In genomic region chr5:42811591-42812392, GRCh38 we compare ENCODE assay signal across 1 cellular context.
TF ChIP-seq lines count a peak whose summit lies in the region.

SELENOP (minus strand) TSS chr5:42811892; CDS start chr5:42808353, 3,539 bp downstream.

TF ChIP-seq in K562, 482 proteins besides CTCF, POLR2A, EP300 and RAD21 (continued from another document and continues in another):
- TF ChIP-seq ZNF518B (CRISPR knock-in tag; IDR thresholded peaks at IDR 0.05) (no peak), CHAMP1 (IDR thresholded peaks at IDR 0.05) (no peak), RNF2 (IDR thresholded peaks at IDR 0.05) (no peak), ELF1 (tag; IDR thresholded peaks at IDR 0.05) (no peak), HNRNPH1 (optimal IDR thresholded peaks at IDR 0.05; ENCODE audit: low read depth, low read length) (no peak), ZNF217 (CRISPR knock-in tag; IDR thresholded peaks at IDR 0.05) (no peak), TCF7 (IDR thresholded peaks at IDR 0.05; ENCODE audit: borderline replicate concordance) (no peak), PRDM10 (IDR thresholded peaks at IDR 0.05; ENCODE audit: partially characterized antibody) (peak; percentile 99), GMEB1 (CRISPR knock-in tag; IDR thresholded peaks at IDR 0.05) (0 out of 2 replicates have a peak, but pooled peaks have one; percentile 13), GTF2E2 (tag; IDR thresholded peaks at IDR 0.05) (peak; percentile 81), TAF15 (IDR thresholded peaks at IDR 0.05; ENCODE audit: low read depth, low read length) (no peak), ZZZ3 (IDR thresholded peaks at IDR 0.05) (no peak), ZNF551 (CRISPR knock-in tag; IDR thresholded peaks at IDR 0.05) (no peak), GABPB1 (CRISPR knock-in tag; IDR thresholded peaks at IDR 0.05) (no peak), KDM1A (IDR thresholded peaks at IDR 0.05) (no peak), KAT7 (CRISPR knock-in tag; IDR thresholded peaks at IDR 0.05; ENCODE audit: borderline replicate concordance) (no peak), BACH1 (tag; IDR thresholded peaks at IDR 0.05) (0 out of 2 replicates have a peak, but pooled peaks have one; percentile 59), HNRNPK (IDR thresholded peaks at IDR 0.05; ENCODE audit: low read depth, low read length, poor library complexity, severe bottlenecking) (no peak), ZNF253 (CRISPR knock-in tag; conservative IDR thresholded peaks at IDR 0.05) (no peak), EGR1 (conservative IDR thresholded peaks at IDR 0.05) (no peak), NFRKB (IDR thresholded peaks at IDR 0.05; ENCODE audit: low read depth) (no peak), USF1 (CRISPR knock-in tag; IDR thresholded peaks at IDR 0.05) (no peak), NR4A1 (CRISPR knock-in tag; IDR thresholded peaks at IDR 0.05) (no peak), NR4A1 (tag; IDR thresholded peaks at IDR 0.05) (no peak), ZSCAN29 (IDR thresholded peaks at IDR 0.05) (no peak), ZNF277 (CRISPR knock-in tag; IDR thresholded peaks at IDR 0.05; ENCODE audit: borderline replicate concordance) (no peak), XRCC5 (IDR thresholded peaks at IDR 0.05; ENCODE audit: low read depth, low read length) (no peak), CEBPZ (IDR thresholded peaks at IDR 0.05; ENCODE audit: borderline replicate concordance, low read depth, low read length) (no peak), ZNF3 (CRISPR knock-in tag; IDR thresholded peaks at IDR 0.05) (no peak), ZNF696 (CRISPR knock-in tag; conservative IDR thresholded peaks at IDR 0.05) (no peak), ZMIZ1 (IDR thresholded peaks at IDR 0.05; ENCODE audit: low read depth in 2 of 2, low read length in 2 of 2) (no peak), CXXC5 (CRISPR knock-in tag; IDR thresholded peaks at IDR 0.05) (no peak), FOS (IDR thresholded peaks at IDR 0.05; ENCODE audit: extremely low read depth, insufficient read length) (no peak), CAMTA2 (CRISPR knock-in tag; conservative IDR thresholded peaks at IDR 0.05) (no peak), ZNF165 (CRISPR knock-in tag; IDR thresholded peaks at IDR 0.05; ENCODE audit: borderline replicate concordance) (no peak), TAF1 (IDR thresholded peaks at IDR 0.05; ENCODE audit: control insufficient read depth, extremely low read depth, insufficient read depth, low read length, severe bottlenecking) (no peak), SNIP1 (IDR thresholded peaks at IDR 0.05; ENCODE audit: low read depth) (no peak), TFAM (CRISPR knock-in tag; conservative IDR thresholded peaks at IDR 0.05) (no peak), ZSCAN32 (CRISPR knock-in tag; IDR thresholded peaks at IDR 0.05) (no peak), PRMT5 (CRISPR knock-in tag; IDR thresholded peaks at IDR 0.05) (no peak), ZNF324 (CRISPR knock-in tag; IDR thresholded peaks at IDR 0.05) (no peak), ZNF311 (CRISPR knock-in tag; IDR thresholded peaks at IDR 0.05) (no peak), GTF2A2 (tag; IDR thresholded peaks at IDR 0.05) (peak; percentile 88)
